8 cellular contexts compared by ENCODE assay signal in the genomic region with DNA sequence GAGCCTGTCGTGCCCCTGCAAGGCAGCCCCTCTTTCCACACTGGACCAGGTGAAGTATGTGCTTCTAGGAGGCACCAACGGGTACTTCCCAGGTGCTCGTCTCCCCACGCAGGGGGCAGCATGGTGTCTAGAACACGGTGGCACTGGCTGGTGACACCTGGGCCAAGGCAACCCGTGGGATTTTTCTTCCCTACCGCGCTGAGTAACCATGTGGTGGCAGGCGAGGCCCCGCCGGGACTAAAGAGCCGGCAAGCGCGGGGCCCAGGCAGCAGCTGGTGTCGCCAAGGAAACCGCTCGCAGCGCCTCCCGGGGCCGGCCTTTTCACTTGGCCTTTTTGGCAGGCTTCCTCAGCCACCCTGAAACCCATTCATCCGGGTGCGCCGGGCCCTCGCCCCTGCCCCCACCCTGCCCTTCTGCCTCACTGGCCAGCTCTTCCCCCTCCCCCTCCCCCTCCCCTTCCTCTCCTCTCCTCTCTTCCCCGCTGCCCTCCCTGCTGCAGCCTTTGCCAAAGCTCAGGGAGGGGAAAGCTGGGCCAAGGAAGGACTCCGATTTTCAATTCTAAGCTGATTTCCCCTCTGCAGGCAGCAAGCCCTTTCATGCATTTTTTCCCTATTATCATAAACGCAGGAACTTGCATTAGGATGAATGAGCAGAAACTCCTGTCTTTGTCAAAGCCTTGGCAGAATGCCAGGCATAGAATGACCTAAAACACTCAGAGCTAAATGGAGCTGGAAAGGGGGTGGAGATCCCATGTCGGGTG.
A peak's percentile ranks its signal among the peaks of the same experiment; 100 is the strongest.
DNase-seq lines count a peak whose midpoint lies in the region; ATAC-seq and TF ChIP-seq lines count a peak whose summit lies in the region.

No MANE protein-coding gene starts in this region.

- peak overlapping the region; percentile 93 for H3K27ac ChIP-seq in AG04450 (ENCODE audit: low read depth, low read length)
- H3K27ac ChIP-seq in coronary artery, result peak overlapping the region; percentile 78 to 89
- peak overlapping the region; percentile 75 to 78 for H3K27ac ChIP-seq in left lung

- intact Hi-C loops in left lung (cut with DNase I), result no loop called here

- H3K9me3 ChIP-seq in AG04450 (ENCODE audit: control insufficient read depth, insufficient read depth, low read length) (no peaks in the 10 kb centered on the region), left lung (no peaks in the 10 kb centered on the region)

- peak overlapping the region; percentile 22; the same call in 1 of the 2 replicates for H3K4me3 ChIP-seq in AG04450 (ENCODE audit: low read depth, low read length)
- H3K4me3 ChIP-seq in coronary artery, result peak overlapping the region; percentile 54
- H3K4me3 ChIP-seq in left lung, result no peak overlapping the region

- H3K27me3 ChIP-seq in AG04450 (ENCODE audit: control insufficient read depth, insufficient read depth, low read length) (no peaks in the 10 kb centered on the region), left lung (no peaks in the 10 kb centered on the region)

- CTCF ChIA-PET in AG04450 (lab: Charles Lee), result interaction anchor here (0.6 to 1.3 kb wide), 5 partner anchors 14 to 121 kb away, joined by 3 to 5 read pairs (median 3); no protein-coding TSS in a partner anchor

- peak; percentile 35; the same call in 1 of the 2 replicates for TF ChIP-seq CTCF in AG04450 (IDR thresholded peaks at IDR 0.05; ENCODE audit: low read depth, low read length)
- no peak for TF ChIP-seq CTCF in coronary artery (IDR thresholded peaks at IDR 0.05)
- peak; percentile 22 to 43 for TF ChIP-seq CTCF in left lung (IDR thresholded peaks at IDR 0.05)

- H3K4me1 ChIP-seq in left lung, result peaks cover 22 to 47% of the 10 kb centered on the region in 2 donors

- ATAC-seq in GM19025 (IDR thresholded peaks at IDR 0.05; ENCODE audit: low read depth, unreplicated experiment) (peak; percentile 79), HG03280 (IDR thresholded peaks at IDR 0.05; ENCODE audit: unreplicated experiment) (peak; percentile 84), left lung (peak; percentile 96)

- DNase-seq in AG04450 (ENCODE audit: low read depth, low spot score), result peak; percentile 61
- peak; percentile 93 to 97 for DNase-seq in NCI-H446 (lab: John Stamatoyannopoulos, UW)
- peak; percentile 87 for DNase-seq in activated CD4-positive, alpha-beta T cell treated with anti-CD3 and anti-CD28 coated beads for 48 hours
- DNase-seq in coronary artery (ENCODE audit: low spot score), result peak; percentile 90
- peak; percentile 93 to 95 for DNase-seq in left lung
- peak; percentile 82 for DNase-seq in stimulated activated CD4-positive, alpha-beta T cell treated with anti-CD3 and anti-CD28 coated beads, Interleukin-4, amount 100 ng/mL, for 24 hours

- H3K36me3 ChIP-seq in left lung, result no peaks in the 10 kb centered on the region

- POLR2A ChIA-PET in AG04450 (lab: Yijun Ruan, JAX), result interaction anchor here (0.6 to 1.5 kb wide), 6 partner anchors 9 to 123 kb away, joined by 3 to 15 read pairs (median 4); no protein-coding TSS in a partner anchor

Comparison
In these comparisons a context has a peak if more than half of its experiments do, and no peak if none do; other contexts are left out.
1. H3K4me3 ChIP-seq: peak in AG04450 (single experiment) and coronary artery (single experiment); none in left lung (0 of 2).
2. Peak in every context shown above with its lines, with median percentiles within 50 percentile points of each other: DNase-seq, H3K27ac ChIP-seq and ATAC-seq.